In genomic region chr12:80087486-80088213, GRCh38 we compare ENCODE assay signal across 1 cellular context.
TF ChIP-seq lines count a peak whose summit lies in the region.

No MANE protein-coding gene starts in this region.

TF ChIP-seq in H1, 55 proteins besides CTCF, POLR2A, EP300 and RAD21:
- TF ChIP-seq USF2 (IDR thresholded peaks at IDR 0.05; ENCODE audit: low read length) (no peak), MAFK (IDR thresholded peaks at IDR 0.05; ENCODE audit: low read depth, low read length) (peak; percentile 73), TAF1 (IDR thresholded peaks at IDR 0.05; ENCODE audit: low read depth, low read length) (no peak), BACH1 (IDR thresholded peaks at IDR 0.05; ENCODE audit: low read length) (peak; percentile 94), SP1 (IDR thresholded peaks at IDR 0.05; ENCODE audit: low read depth, low read length) (no peak), GTF2F1 (IDR thresholded peaks at IDR 0.05; ENCODE audit: borderline replicate concordance, low read depth, low read length) (no peak), CBX5 (IDR thresholded peaks at IDR 0.05; ENCODE audit: low read depth, low read length) (no peak)
